ENCODE assay signal across 2 cellular contexts in the genomic region with DNA sequence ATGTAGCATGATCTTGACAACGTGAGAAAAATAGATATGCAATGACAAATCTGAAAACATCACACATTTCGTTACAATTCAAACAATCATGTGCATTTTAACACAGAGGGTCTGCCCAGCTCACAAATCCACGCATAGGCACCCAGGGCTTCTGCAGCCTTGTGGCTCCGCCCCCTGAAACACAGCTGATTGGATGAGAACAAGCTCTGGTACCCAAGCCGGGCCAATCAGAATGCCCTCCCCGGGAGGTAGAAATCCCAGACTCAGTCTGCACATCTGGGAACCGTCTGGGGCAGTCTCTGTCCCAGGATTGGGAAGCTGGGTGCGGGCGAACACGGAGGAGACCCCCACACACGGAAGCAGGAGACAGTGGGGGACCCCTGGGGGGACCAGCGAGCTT.
TF ChIP-seq lines count a peak whose summit lies in the region.

No MANE protein-coding gene starts in this region.

TF ChIP-seq in SK-N-SH, 30 proteins besides CTCF, POLR2A, EP300 and RAD21:
- TF ChIP-seq NRF1 (IDR thresholded peaks at IDR 0.05; ENCODE audit: low read depth, low read length) (no peak), FOXM1 (IDR thresholded peaks at IDR 0.05; ENCODE audit: low read depth) (no peak), TAF1 (IDR thresholded peaks at IDR 0.05; ENCODE audit: borderline replicate concordance, low read depth, low read length) (no peak), MXI1 (IDR thresholded peaks at IDR 0.05; ENCODE audit: low read depth, low read length) (no peak), SIN3A (IDR thresholded peaks at IDR 0.05; ENCODE audit: borderline replicate concordance, low read depth, low read length) (no peak), GABPA (IDR thresholded peaks at IDR 0.05; ENCODE audit: low read depth) (no peak), FOXJ3 (CRISPR knock-in tag; IDR thresholded peaks at IDR 0.05) (no peak), YY1 (IDR thresholded peaks at IDR 0.05; ENCODE audit: low read depth) (no peak), RFX5 (IDR thresholded peaks at IDR 0.05; ENCODE audit: low read length) (no peak), POLR2AphosphoS5 (IDR thresholded peaks at IDR 0.05; ENCODE audit: low read depth, low read length) (no peak)
- TF ChIP-seq, protein P1, sequence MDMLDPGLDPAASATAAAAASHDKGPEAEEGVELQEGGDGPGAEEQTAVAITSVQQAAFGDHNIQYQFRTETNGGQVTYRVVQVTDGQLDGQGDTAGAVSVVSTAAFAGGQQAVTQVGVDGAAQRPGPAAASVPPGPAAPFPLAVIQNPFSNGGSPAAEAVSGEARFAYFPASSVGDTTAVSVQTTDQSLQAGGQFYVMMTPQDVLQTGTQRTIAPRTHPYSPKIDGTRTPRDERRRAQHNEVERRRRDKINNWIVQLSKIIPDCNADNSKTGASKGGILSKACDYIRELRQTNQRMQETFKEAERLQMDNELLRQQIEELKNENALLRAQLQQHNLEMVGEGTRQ (IDR thresholded peaks at IDR 0.05; ENCODE audit: borderline replicate concordance, low read depth, low read length): no peak
- TF ChIP-seq, protein P2, sequence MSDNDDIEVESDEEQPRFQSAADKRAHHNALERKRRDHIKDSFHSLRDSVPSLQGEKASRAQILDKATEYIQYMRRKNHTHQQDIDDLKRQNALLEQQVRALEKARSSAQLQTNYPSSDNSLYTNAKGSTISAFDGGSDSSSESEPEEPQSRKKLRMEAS (IDR thresholded peaks at IDR 0.05; ENCODE audit: low read depth): no peak
- TF ChIP-seq, protein P3, sequence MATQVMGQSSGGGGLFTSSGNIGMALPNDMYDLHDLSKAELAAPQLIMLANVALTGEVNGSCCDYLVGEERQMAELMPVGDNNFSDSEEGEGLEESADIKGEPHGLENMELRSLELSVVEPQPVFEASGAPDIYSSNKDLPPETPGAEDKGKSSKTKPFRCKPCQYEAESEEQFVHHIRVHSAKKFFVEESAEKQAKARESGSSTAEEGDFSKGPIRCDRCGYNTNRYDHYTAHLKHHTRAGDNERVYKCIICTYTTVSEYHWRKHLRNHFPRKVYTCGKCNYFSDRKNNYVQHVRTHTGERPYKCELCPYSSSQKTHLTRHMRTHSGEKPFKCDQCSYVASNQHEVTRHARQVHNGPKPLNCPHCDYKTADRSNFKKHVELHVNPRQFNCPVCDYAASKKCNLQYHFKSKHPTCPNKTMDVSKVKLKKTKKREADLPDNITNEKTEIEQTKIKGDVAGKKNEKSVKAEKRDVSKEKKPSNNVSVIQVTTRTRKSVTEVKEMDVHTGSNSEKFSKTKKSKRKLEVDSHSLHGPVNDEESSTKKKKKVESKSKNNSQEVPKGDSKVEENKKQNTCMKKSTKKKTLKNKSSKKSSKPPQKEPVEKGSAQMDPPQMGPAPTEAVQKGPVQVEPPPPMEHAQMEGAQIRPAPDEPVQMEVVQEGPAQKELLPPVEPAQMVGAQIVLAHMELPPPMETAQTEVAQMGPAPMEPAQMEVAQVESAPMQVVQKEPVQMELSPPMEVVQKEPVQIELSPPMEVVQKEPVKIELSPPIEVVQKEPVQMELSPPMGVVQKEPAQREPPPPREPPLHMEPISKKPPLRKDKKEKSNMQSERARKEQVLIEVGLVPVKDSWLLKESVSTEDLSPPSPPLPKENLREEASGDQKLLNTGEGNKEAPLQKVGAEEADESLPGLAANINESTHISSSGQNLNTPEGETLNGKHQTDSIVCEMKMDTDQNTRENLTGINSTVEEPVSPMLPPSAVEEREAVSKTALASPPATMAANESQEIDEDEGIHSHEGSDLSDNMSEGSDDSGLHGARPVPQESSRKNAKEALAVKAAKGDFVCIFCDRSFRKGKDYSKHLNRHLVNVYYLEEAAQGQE (IDR thresholded peaks at IDR 0.05; ENCODE audit: low read depth, low read length): no peak

TF ChIP-seq in SK-N-SH treated with all-trans-retinoic acid at 6 μM for 48 hours, 23 proteins besides CTCF, POLR2A, EP300 and RAD21:
- TF ChIP-seq PPARA (CRISPR knock-in tag; IDR thresholded peaks at IDR 0.05; ENCODE audit: borderline replicate concordance) (no peak), ZFP30 (CRISPR knock-in tag; IDR thresholded peaks at IDR 0.05) (no peak), ISL1 (CRISPR knock-in tag; IDR thresholded peaks at IDR 0.05) (no peak), SNAI2 (CRISPR knock-in tag; IDR thresholded peaks at IDR 0.05) (no peak), ARNTL (CRISPR knock-in tag; IDR thresholded peaks at IDR 0.05; ENCODE audit: borderline replicate concordance, low read depth) (no peak), ZNF8 (CRISPR knock-in tag; IDR thresholded peaks at IDR 0.05) (no peak), ZNF70 (CRISPR knock-in tag; IDR thresholded peaks at IDR 0.05) (no peak), ZNF565 (CRISPR knock-in tag; conservative IDR thresholded peaks at IDR 0.05; ENCODE audit: low read depth) (no peak), ZFP3 (CRISPR knock-in tag; IDR thresholded peaks at IDR 0.05) (no peak)
- TF ChIP-seq, protein P4, sequence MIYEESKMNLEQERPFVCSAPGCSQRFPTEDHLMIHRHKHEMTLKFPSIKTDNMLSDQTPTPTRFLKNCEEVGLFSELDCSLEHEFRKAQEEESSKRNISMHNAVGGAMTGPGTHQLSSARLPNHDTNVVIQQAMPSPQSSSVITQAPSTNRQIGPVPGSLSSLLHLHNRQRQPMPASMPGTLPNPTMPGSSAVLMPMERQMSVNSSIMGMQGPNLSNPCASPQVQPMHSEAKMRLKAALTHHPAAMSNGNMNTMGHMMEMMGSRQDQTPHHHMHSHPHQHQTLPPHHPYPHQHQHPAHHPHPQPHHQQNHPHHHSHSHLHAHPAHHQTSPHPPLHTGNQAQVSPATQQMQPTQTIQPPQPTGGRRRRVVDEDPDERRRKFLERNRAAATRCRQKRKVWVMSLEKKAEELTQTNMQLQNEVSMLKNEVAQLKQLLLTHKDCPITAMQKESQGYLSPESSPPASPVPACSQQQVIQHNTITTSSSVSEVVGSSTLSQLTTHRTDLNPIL (CRISPR knock-in tag; IDR thresholded peaks at IDR 0.05; ENCODE audit: low read depth): no peak
- TF ChIP-seq, protein P5, sequence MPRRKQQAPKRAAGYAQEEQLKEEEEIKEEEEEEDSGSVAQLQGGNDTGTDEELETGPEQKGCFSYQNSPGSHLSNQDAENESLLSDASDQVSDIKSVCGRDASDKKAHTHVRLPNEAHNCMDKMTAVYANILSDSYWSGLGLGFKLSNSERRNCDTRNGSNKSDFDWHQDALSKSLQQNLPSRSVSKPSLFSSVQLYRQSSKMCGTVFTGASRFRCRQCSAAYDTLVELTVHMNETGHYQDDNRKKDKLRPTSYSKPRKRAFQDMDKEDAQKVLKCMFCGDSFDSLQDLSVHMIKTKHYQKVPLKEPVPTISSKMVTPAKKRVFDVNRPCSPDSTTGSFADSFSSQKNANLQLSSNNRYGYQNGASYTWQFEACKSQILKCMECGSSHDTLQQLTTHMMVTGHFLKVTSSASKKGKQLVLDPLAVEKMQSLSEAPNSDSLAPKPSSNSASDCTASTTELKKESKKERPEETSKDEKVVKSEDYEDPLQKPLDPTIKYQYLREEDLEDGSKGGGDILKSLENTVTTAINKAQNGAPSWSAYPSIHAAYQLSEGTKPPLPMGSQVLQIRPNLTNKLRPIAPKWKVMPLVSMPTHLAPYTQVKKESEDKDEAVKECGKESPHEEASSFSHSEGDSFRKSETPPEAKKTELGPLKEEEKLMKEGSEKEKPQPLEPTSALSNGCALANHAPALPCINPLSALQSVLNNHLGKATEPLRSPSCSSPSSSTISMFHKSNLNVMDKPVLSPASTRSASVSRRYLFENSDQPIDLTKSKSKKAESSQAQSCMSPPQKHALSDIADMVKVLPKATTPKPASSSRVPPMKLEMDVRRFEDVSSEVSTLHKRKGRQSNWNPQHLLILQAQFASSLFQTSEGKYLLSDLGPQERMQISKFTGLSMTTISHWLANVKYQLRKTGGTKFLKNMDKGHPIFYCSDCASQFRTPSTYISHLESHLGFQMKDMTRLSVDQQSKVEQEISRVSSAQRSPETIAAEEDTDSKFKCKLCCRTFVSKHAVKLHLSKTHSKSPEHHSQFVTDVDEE (CRISPR knock-in tag; IDR thresholded peaks at IDR 0.05): no peak
- TF ChIP-seq, protein P6, sequence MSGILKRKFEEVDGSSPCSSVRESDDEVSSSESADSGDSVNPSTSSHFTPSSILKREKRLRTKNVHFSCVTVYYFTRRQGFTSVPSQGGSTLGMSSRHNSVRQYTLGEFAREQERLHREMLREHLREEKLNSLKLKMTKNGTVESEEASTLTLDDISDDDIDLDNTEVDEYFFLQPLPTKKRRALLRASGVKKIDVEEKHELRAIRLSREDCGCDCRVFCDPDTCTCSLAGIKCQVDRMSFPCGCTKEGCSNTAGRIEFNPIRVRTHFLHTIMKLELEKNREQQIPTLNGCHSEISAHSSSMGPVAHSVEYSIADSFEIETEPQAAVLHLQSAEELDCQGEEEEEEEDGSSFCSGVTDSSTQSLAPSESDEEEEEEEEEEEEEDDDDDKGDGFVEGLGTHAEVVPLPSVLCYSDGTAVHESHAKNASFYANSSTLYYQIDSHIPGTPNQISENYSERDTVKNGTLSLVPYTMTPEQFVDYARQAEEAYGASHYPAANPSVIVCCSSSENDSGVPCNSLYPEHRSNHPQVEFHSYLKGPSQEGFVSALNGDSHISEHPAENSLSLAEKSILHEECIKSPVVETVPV (CRISPR knock-in tag; IDR thresholded peaks at IDR 0.05): no peak
TF ChIP-seq in SK-N-SH treated with all-trans-retinoic acid at 6 μM for 48 hours: peak in this region for 0.
